ENCODE assay signal across 23 cellular contexts in the genomic region with DNA sequence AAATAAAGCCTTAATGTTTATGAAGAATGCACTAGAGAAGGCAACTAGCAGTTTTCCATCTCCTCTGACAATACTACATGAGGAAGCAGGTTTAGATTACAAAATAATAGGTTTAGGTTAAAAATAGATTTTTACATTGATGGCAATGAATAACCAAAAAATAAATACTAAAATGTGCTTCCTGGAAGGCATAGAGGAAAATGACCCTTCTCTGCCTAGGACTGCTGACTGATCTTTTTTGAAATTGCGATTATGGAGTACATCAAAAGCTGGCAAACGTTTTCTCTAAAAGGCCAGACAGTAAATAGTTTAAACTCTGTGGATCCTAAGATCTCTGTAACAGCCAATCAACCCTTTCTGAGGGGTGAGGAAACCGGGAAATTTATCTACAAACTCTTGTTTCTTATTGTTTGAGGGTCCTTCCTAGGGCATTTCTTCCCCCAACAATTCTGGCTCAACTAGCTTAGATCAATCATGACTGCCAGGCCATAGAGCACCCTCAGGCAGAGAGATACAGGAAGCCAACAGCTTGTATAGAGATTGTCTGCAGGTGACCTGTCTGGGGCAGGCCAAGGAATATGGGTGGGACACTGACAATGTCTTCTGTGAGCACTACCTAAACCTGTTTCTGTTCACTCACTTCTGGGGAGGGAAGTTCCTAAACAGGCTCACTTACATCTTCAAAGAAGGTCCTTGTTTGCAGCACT.
"Had no signal": no experiment of that assay in that cellular context is flagged by ENCODE, and none has a peak within 500 bp of the region (broad histone marks: within the 10 kb centered on the region; RNA-seq: fewer than 3 reads in every experiment).

No MANE protein-coding gene starts in this region.

- H3K4me2 ChIP-seq: hepatocyte had no signal

- ATAC-seq: esophagus mucosa; foreskin keratinocyte; gastroesophageal sphincter; heart left ventricle; left cardiac atrium; lower lobe of right lung; naive thymus-derived CD4-positive, alpha-beta T cell had no signal

- H3K9me3 ChIP-seq: gastroesophageal sphincter, heart left ventricle, left ventricle myocardium inferior, lower lobe of right lung had no signal

- H3K79me2 ChIP-seq: hepatocyte had no signal

- H3K27me3 ChIP-seq: foreskin keratinocyte, gastroesophageal sphincter, heart left ventricle, hepatocyte had no signal

- FAIRE-seq: colon, frontal cortex, keratinocyte had no signal

- H3K4me1 ChIP-seq: foreskin keratinocyte, gastroesophageal sphincter, heart left ventricle, left ventricle myocardium inferior, lower lobe of right lung had no signal

- H3K36me3 ChIP-seq: gastroesophageal sphincter, heart left ventricle, left ventricle myocardium inferior, lower lobe of right lung had no signal

- H2AFZ ChIP-seq: hepatocyte had no signal

- H3K4me3 ChIP-seq: coronary artery, dorsolateral prefrontal cortex, gastroesophageal sphincter, heart left ventricle, hepatocyte, left ventricle myocardium inferior, lower lobe of right lung had no signal

- DNase-seq: dermis blood vessel endothelial cell; dorsolateral prefrontal cortex; effector CD4-positive, alpha-beta T cell; effector memory CD4-positive, alpha-beta T cell; erythroblast; foreskin keratinocyte; heart left ventricle; hypothalamus; immature natural killer cell; left cardiac atrium; left ventricle myocardium inferior; lower lobe of right lung; mesendoderm; midbrain; naive thymus-derived CD4-positive, alpha-beta T cell had no signal

- H3K27ac ChIP-seq: coronary artery, dorsolateral prefrontal cortex, epithelial cell of prostate, foreskin keratinocyte, gastroesophageal sphincter, heart left ventricle, hepatocyte, left ventricle myocardium inferior, lower lobe of right lung had no signal
